9 cellular contexts compared by ENCODE assay signal in the genomic region with DNA sequence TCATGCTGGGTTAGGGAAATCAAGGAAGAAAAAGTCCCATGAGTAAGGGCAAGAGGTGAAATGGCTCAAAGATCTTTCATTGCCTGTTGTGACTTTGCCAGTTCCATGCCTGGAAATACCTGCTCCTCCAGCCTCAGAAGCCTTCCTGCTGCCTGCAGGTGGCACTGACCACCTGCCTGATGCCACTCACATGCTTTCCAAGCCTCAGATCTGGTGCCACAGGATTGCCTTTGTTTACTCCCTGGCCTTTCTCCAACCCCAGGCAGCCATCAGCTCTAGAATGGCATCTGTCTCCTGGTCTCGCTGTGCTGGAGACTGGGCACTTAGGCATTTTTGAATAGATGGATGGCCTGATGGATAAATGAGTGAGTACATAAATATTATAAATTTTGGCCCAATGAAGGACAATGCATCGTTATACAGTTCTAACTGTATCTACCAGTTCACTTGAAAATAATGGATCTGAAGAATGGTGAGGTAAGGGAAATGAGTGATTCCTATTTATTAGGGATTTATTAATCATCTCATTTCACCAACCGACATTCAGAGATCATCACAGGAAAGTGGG.
DNase-seq lines count a peak whose midpoint lies in the region; ATAC-seq, FAIRE-seq and TF ChIP-seq lines count a peak whose summit lies in the region.
"Had no signal": no experiment of that assay in that cellular context is flagged by ENCODE, and none has a peak within 500 bp of the region (broad histone marks: within the 10 kb centered on the region; RNA-seq: fewer than 3 reads in every experiment).

No MANE protein-coding gene starts in this region.

- no peaks in the 10 kb centered on the region for H3K79me2 ChIP-seq in astrocyte (ENCODE audit: insufficient read depth, low read length)

- H3K36me3 Mint-ChIP-seq in astrocyte (ENCODE audit: low read depth, unreplicated experiment) = peaks cover 2% of the 10 kb centered on the region

- H3K9me3 Mint-ChIP-seq in astrocyte (ENCODE audit: unreplicated experiment) = peaks cover 5% of the 10 kb centered on the region

- peak overlapping the region in 1 of 2 experiments; percentile 29 for H3K4ac ChIP-seq in mesenchymal stem cell (ENCODE audit: low read depth in 1 of 2, low read length in 2 of 2)

- peaks cover 26% of the 10 kb centered on the region for H3K4me1 Mint-ChIP-seq in astrocyte (ENCODE audit: low read depth, unreplicated experiment)

- no peaks in the 10 kb centered on the region for H3K27me3 ChIP-seq in astrocyte (ENCODE audit: insufficient read depth, low read length)
- no peaks in the 10 kb centered on the region for H3K27me3 ChIP-seq in mesenchymal stem cell (ENCODE audit: control insufficient read depth in 1 of 2, insufficient read depth in 1 of 2, low read length in 2 of 2)

- ATAC-seq in GM21723 (IDR thresholded peaks at IDR 0.05; ENCODE audit: unreplicated experiment) (no peak), HG03135 (IDR thresholded peaks at IDR 0.05; ENCODE audit: unreplicated experiment) (no peak), HG02642 (IDR thresholded peaks at IDR 0.05; ENCODE audit: poor library complexity, unreplicated experiment) (no peak)

- H3K9ac ChIP-seq in astrocyte (ENCODE audit: low read length) (no peak overlapping the region), mesenchymal stem cell (ENCODE audit: low read length) (no peak overlapping the region)

- H3K79me1 ChIP-seq in mesenchymal stem cell (replicated peaks; ENCODE audit: low read length, poor library complexity, severe bottlenecking) = no peaks in the 10 kb centered on the region

- H3K4me1 ChIP-seq in astrocyte (ENCODE audit: insufficient read depth, low read length) (peaks cover 26% of the 10 kb centered on the region), mesenchymal stem cell (ENCODE audit: control insufficient read depth, insufficient read depth, low read depth, low read length) (peaks cover 16% of the 10 kb centered on the region)

- 100% methylated on average over 1 of the region's 3 CpGs for WGBS in mesenchymal stem cell

- H4K20me1 ChIP-seq in astrocyte (ENCODE audit: insufficient read depth, low read length) = no peaks in the 10 kb centered on the region

- H3K9me3 ChIP-seq in astrocyte (ENCODE audit: insufficient read depth, low read depth, low read length) = peaks cover 7% of the 10 kb centered on the region
- peaks cover 7% of the 10 kb centered on the region for H3K9me3 ChIP-seq in mesenchymal stem cell (ENCODE audit: control insufficient read depth, low read length)

- H3K27me3 Mint-ChIP-seq in astrocyte (ENCODE audit: low read depth, unreplicated experiment) = no peaks in the 10 kb centered on the region

- no peak overlapping the region for H3K27ac Mint-ChIP-seq in astrocyte (ENCODE audit: unreplicated experiment)

- no peak overlapping the region for H2BK15ac ChIP-seq in mesenchymal stem cell (ENCODE audit: low read depth, poor library complexity, severe bottlenecking)

- no peak overlapping the region for H2BK120ac ChIP-seq in mesenchymal stem cell (ENCODE audit: low read depth, low read length)

- no peak for FAIRE-seq in astrocyte (lab: Jason Lieb, UNC)

- peak overlapping the region in 1 of 2 experiments; percentile 61 for H2BK12ac ChIP-seq in mesenchymal stem cell (ENCODE audit: low read length in 2 of 2)

- H2AK5ac ChIP-seq in mesenchymal stem cell (ENCODE audit: low read length, severe bottlenecking) = peak overlapping the region; percentile 11

- no peak overlapping the region for H2BK5ac ChIP-seq in mesenchymal stem cell (ENCODE audit: low read depth, low read length, poor library complexity, severe bottlenecking)

- no peak overlapping the region for H3K4me3 ChIP-seq in LNCaP clone FGC (ENCODE audit: low read depth, low read length)
- no peak overlapping the region for H3K4me3 ChIP-seq in astrocyte (ENCODE audit: insufficient read depth, low read depth, low read length)
- no peak overlapping the region for H3K4me3 ChIP-seq in mesenchymal stem cell (ENCODE audit: insufficient read depth in 1 of 2, low read depth in 1 of 2, low read length in 2 of 2)

- peak; percentile 97 for TF ChIP-seq CTCF in LNCaP clone FGC (IDR thresholded peaks at IDR 0.05; ENCODE audit: control insufficient read depth, extremely low read depth, insufficient read depth)
- TF ChIP-seq CTCF in astrocyte (IDR thresholded peaks at IDR 0.05; ENCODE audit: insufficient read depth, low read depth, low read length) = no peak

- no peak overlapping the region for H3K4me3 Mint-ChIP-seq in astrocyte (ENCODE audit: unreplicated experiment)

- H3K23ac ChIP-seq in mesenchymal stem cell (ENCODE audit: low read length in 2 of 2) = no peak overlapping the region

- no peak overlapping the region for H4K8ac ChIP-seq in mesenchymal stem cell (ENCODE audit: low read length)

- H3K4me2 ChIP-seq in astrocyte (ENCODE audit: low read length) (peak overlapping the region; percentile 42), mesenchymal stem cell (ENCODE audit: low read length, poor library complexity, severe bottlenecking) (no peak overlapping the region)

- peak overlapping the region in 1 of 2 experiments; percentile 19 for H3K14ac ChIP-seq in mesenchymal stem cell (ENCODE audit: low read length in 2 of 2)

- peak; percentile 95 for DNase-seq in DMS153 treated with DMSO at 0.1 percent for 48 hours (lab: John Stamatoyannopoulos, UW; ENCODE audit: unreplicated experiment)
- DNase-seq in LNCaP clone FGC (ENCODE audit: low read depth) = peak; percentile 90
- no peak for DNase-seq in astrocyte (ENCODE audit: low read depth)
- DNase-seq in mesenchymal stem cell = no peak
- DNase-seq in stimulated activated CD4-positive, alpha-beta T cell treated with anti-CD3 and anti-CD28 coated beads, Interleukin-1b, Interleukin-23, amount 100 ng/mL, for 48 hours = no peak
- DNase-seq: activated CD4-positive, alpha-beta T cell treated with anti-CD3 and anti-CD28 coated beads, Interleukin-2, amount 50 U/mL, for 48 hours had no signal

- H2AFZ ChIP-seq in astrocyte (ENCODE audit: low read depth, low read length) (peak overlapping the region; percentile 37), mesenchymal stem cell (ENCODE audit: low read depth, low read length) (no peak overlapping the region)

- H3K36me3 ChIP-seq in astrocyte (ENCODE audit: insufficient read depth, low read length) (no peaks in the 10 kb centered on the region), mesenchymal stem cell (ENCODE audit: control insufficient read depth in 1 of 2, insufficient read depth in 2 of 2, low read depth in 1 of 2, low read length in 2 of 2) (no peaks in the 10 kb centered on the region)

- peak overlapping the region in 1 of 2 experiments; percentile 89 for H3K18ac ChIP-seq in mesenchymal stem cell (ENCODE audit: low read depth in 1 of 2, low read length in 2 of 2)

- H3K27ac ChIP-seq in astrocyte (ENCODE audit: low read depth, low read length) = peak overlapping the region; percentile 39
- no peak overlapping the region for H3K27ac ChIP-seq in mesenchymal stem cell (ENCODE audit: low read length, poor library complexity, severe bottlenecking)

- H4K91ac ChIP-seq in mesenchymal stem cell (ENCODE audit: low read length) = no peak overlapping the region

Comparison
In these comparisons a context has a peak if more than half of its experiments do, and no peak if none do; other contexts are left out.
1. DNase-seq: peak in DMS153 treated with DMSO at 0.1 percent for 48 hours (single experiment) and LNCaP clone FGC (single experiment); none in astrocyte (single experiment), mesenchymal stem cell (single experiment) and stimulated activated CD4-positive, alpha-beta T cell treated with anti-CD3 and anti-CD28 coated beads, Interleukin-1b, Interleukin-23, amount 100 ng/mL, for 48 hours (single experiment).